ENCODE assay signal across 8 cellular contexts in genomic region chr2:96264656-96265348, GRCh38. TPM values are rescaled to one million over a fixed set of nuclear protein-coding genes. Genes with fewer than 3 reads are reported as not detected.
DNase-seq lines count a peak whose midpoint lies in the region; ATAC-seq and TF ChIP-seq lines count a peak whose summit lies in the region.

No MANE protein-coding gene starts in this region.

- peaks cover 51% of the 10 kb centered on the region for H3K4me1 Mint-ChIP-seq in activated CD8-positive, alpha-beta memory T cell treated with anti-CD3 and anti-CD28 coated beads, Interleukin-2, amount 10 ng/mL, durations not matched to agents 7 days and 5 days

- H3K9me3 ChIP-seq in BLaER1 treated with 17β-estradiol and CSF1 and Interleukin-3, amounts not matched to agents 10 nM and 100 nM (replicated peaks in 1 of 11), result no peaks in the 10 kb centered on the region
- H3K9me3 ChIP-seq in osteoblast (ENCODE audit: low read depth, low read length), result no peaks in the 10 kb centered on the region

- peaks cover 84% of the 10 kb centered on the region for H3K79me2 ChIP-seq in osteoblast (ENCODE audit: insufficient read depth, low read length)

- H3K36me3 Mint-ChIP-seq in activated CD8-positive, alpha-beta memory T cell treated with anti-CD3 and anti-CD28 coated beads, Interleukin-2, amount 10 ng/mL, durations not matched to agents 7 days and 5 days, result peaks cover 23% of the 10 kb centered on the region

- H3K9ac ChIP-seq in BLaER1 treated with 17β-estradiol and CSF1 and Interleukin-3, amounts not matched to agents 10 nM and 100 nM, result peak overlapping the region; percentile 84 to 96 (median 93)

- peak overlapping the region; percentile 96 for H3K4me3 Mint-ChIP-seq in activated CD8-positive, alpha-beta memory T cell treated with anti-CD3 and anti-CD28 coated beads, Interleukin-2, amount 10 ng/mL, durations not matched to agents 7 days and 5 days

- peak overlapping the region; percentile 91 to 99 (median 96) for H3K4me2 ChIP-seq in BLaER1 treated with 17β-estradiol and CSF1 and Interleukin-3, amounts not matched to agents 10 nM and 100 nM
- H3K4me2 ChIP-seq in osteoblast (ENCODE audit: insufficient read depth, low read length), result peak overlapping the region; percentile 96

- CTCF ChIA-PET in activated CD8-positive, alpha-beta memory T cell treated with anti-CD3 and anti-CD28 coated beads, Interleukin-2, amount 10 ng/mL, durations not matched to agents 7 days and 5 days (lab: Charles Lee), result interaction anchor here (0.8 to 3.4 kb wide), 19 partner anchors 8 to 274 kb away, joined by 3 to 15 read pairs (median 4); partner anchors contain the start of genes ASTL, ITPRIPL1, SNRNP200 and STARD7

- H3K27me3 ChIP-seq in BLaER1 treated with 17β-estradiol and CSF1 and Interleukin-3, amounts not matched to agents 10 nM and 100 nM, result no peaks in the 10 kb centered on the region
- H3K27me3 ChIP-seq in osteoblast (ENCODE audit: insufficient read depth, low read length), result no peaks in the 10 kb centered on the region

- H3K27me3 Mint-ChIP-seq in activated CD8-positive, alpha-beta memory T cell treated with anti-CD3 and anti-CD28 coated beads, Interleukin-2, amount 10 ng/mL, durations not matched to agents 7 days and 5 days, result no peaks in the 10 kb centered on the region

- H3K36me3 ChIP-seq in BLaER1 treated with 17β-estradiol and CSF1 and Interleukin-3, amounts not matched to agents 10 nM and 100 nM, result peaks cover 53 to 69% (median 65%) of the 10 kb centered on the region in 11 experiments
- H3K36me3 ChIP-seq in osteoblast (ENCODE audit: insufficient read depth, low read length), result peaks cover 41% of the 10 kb centered on the region

- no peak overlapping the region for H2AFZ ChIP-seq in osteoblast (ENCODE audit: low read length)

- peaks cover 34 to 94% (median 84%) of the 10 kb centered on the region in 11 experiments; a peak in 21 of 22 replicates for H4K20me1 ChIP-seq in BLaER1 treated with 17β-estradiol and CSF1 and Interleukin-3, amounts not matched to agents 10 nM and 100 nM
- H4K20me1 ChIP-seq in osteoblast (ENCODE audit: insufficient read depth, low read length), result peaks cover 49% of the 10 kb centered on the region

- H3K4me3 ChIP-seq in BLaER1 treated with 17β-estradiol and CSF1 and Interleukin-3, amounts not matched to agents 10 nM and 100 nM, result peak overlapping the region; percentile 78 to 96 (median 92)
- H3K4me3 ChIP-seq in fibroblast of pulmonary artery (replicated peaks; ENCODE audit: low read depth, low read length), result peak overlapping the region; percentile 79
- peak overlapping the region; percentile 98 for H3K4me3 ChIP-seq in osteoblast (ENCODE audit: insufficient read depth, low read length)

- ATAC-seq in activated CD8-positive, alpha-beta memory T cell treated with anti-CD3 and anti-CD28 coated beads, Interleukin-2, amount 10 ng/mL, durations not matched to agents 7 days and 5 days, result peak; percentile 7
- ATAC-seq in HG02973 (IDR thresholded peaks at IDR 0.05; ENCODE audit: unreplicated experiment), result no peak

- peaks cover 44 to 62% (median 52%) of the 10 kb centered on the region in 10 experiments for H3K4me1 ChIP-seq in BLaER1 treated with 17β-estradiol and CSF1 and Interleukin-3, amounts not matched to agents 10 nM and 100 nM
- H3K4me1 ChIP-seq in osteoblast (ENCODE audit: insufficient read depth, low read length), result peaks cover 59% of the 10 kb centered on the region

- no peaks in the 10 kb centered on the region for H3K9me3 Mint-ChIP-seq in activated CD8-positive, alpha-beta memory T cell treated with anti-CD3 and anti-CD28 coated beads, Interleukin-2, amount 10 ng/mL, durations not matched to agents 7 days and 5 days (ENCODE audit: low read depth)

- peak; percentile 29 for DNase-seq in GM19240 (ENCODE audit: insufficient read length, low spot score)
- DNase-seq in NCI-H146 treated with DMSO at 0.1 percent for 48 hours (lab: John Stamatoyannopoulos, UW; ENCODE audit: unreplicated experiment), result peak; percentile 23
- DNase-seq in activated CD8-positive, alpha-beta memory T cell treated with anti-CD3 and anti-CD28 coated beads, Interleukin-2, amount 10 ng/mL, durations not matched to agents 7 days and 5 days, result peak; percentile 70
- DNase-seq in fibroblast of pulmonary artery (ENCODE audit: low read depth), result peak; percentile 51
- no peak for DNase-seq in osteoblast (ENCODE audit: insufficient read length, low spot score, missing footprints)
- DNase-seq in globus pallidus (ENCODE audit: low spot score), result no peak

- TF ChIP-seq CTCF in fibroblast of pulmonary artery (IDR thresholded peaks at IDR 0.05; ENCODE audit: low read length, missing control alignments) (peak; percentile 43), osteoblast (IDR thresholded peaks at IDR 0.05; ENCODE audit: extremely low read depth, low read depth, low read length) (peak; percentile 53)

- H3K27ac Mint-ChIP-seq in activated CD8-positive, alpha-beta memory T cell treated with anti-CD3 and anti-CD28 coated beads, Interleukin-2, amount 10 ng/mL, durations not matched to agents 7 days and 5 days, result peak overlapping the region; percentile 69

- H3K27ac ChIP-seq in BLaER1 treated with 17β-estradiol and CSF1 and Interleukin-3, amounts not matched to agents 10 nM and 100 nM, result peak overlapping the region; percentile 79 to 92 (median 89)
- H3K27ac ChIP-seq in osteoblast (ENCODE audit: low read depth, low read length), result peak overlapping the region; percentile 87

RNA-seq across cellular contexts. Expression of gene TMEM127, which starts 1.0 kb away (rescaled TPM):
- total RNA-seq in activated CD8-positive, alpha-beta memory T cell treated with anti-CD3 and anti-CD28 coated beads, Interleukin-2, amount 10 ng/mL, durations not matched to agents 7 days and 5 days, result 10 to 100 TPM; 32.7 to 36.9 TPM
- total RNA-seq in osteoblast, result 55.0 and 56.0 TPM in 2 replicates

RNA-seq across cellular contexts. Expression of gene CIAO1, which starts 1.2 kb away (rescaled TPM):
- 10 to 100 TPM; 67.0 to 76.8 TPM for total RNA-seq in activated CD8-positive, alpha-beta memory T cell treated with anti-CD3 and anti-CD28 coated beads, Interleukin-2, amount 10 ng/mL, durations not matched to agents 7 days and 5 days
- total RNA-seq in osteoblast, result 111 and 126 TPM in 2 replicates

RNA-seq across cellular contexts. Expression of gene SNRNP200, which starts 40.5 kb away (rescaled TPM):
- 100 to 1,000 TPM; 170 to 182 TPM for total RNA-seq in activated CD8-positive, alpha-beta memory T cell treated with anti-CD3 and anti-CD28 coated beads, Interleukin-2, amount 10 ng/mL, durations not matched to agents 7 days and 5 days
- total RNA-seq in osteoblast, result 42.7 and 44.2 TPM in 2 replicates

RNA-seq across cellular contexts. Expression of gene STARD7, which starts 56.2 kb away (rescaled TPM):
- 100 to 1,000 TPM; 131 to 180 TPM for total RNA-seq in activated CD8-positive, alpha-beta memory T cell treated with anti-CD3 and anti-CD28 coated beads, Interleukin-2, amount 10 ng/mL, durations not matched to agents 7 days and 5 days
- total RNA-seq in osteoblast, result 139 and 163 TPM in 2 replicates

Comparison
In these comparisons a context has a peak if more than half of its experiments do, and no peak if none do; other contexts are left out.
1. DNase-seq: peak in GM19240 (single experiment), NCI-H146 treated with DMSO at 0.1 percent for 48 hours (single experiment), activated CD8-positive, alpha-beta memory T cell treated with anti-CD3 and anti-CD28 coated beads, Interleukin-2, amount 10 ng/mL, durations not matched to agents 7 days and 5 days (single experiment) and fibroblast of pulmonary artery (single experiment); none in osteoblast (single experiment) and globus pallidus (single experiment).
2. Peak in every context shown above with its lines, with median percentiles within 50 percentile points of each other: H3K4me3 ChIP-seq.